In genomic region chr1:26705788-26706237, GRCh38 we compare ENCODE assay signal across 1 cellular context.
TF ChIP-seq lines count a peak whose summit lies in the region.

No MANE protein-coding gene starts in this region.

TF ChIP-seq in HEK293, 187 proteins besides CTCF, POLR2A, EP300 and RAD21 (continued from another document):
- no peak for TF ChIP-seq ELK4 (IDR thresholded peaks at IDR 0.05; ENCODE audit: borderline replicate concordance, low read depth, low read length)
- peak; percentile 82; the same call in 1 of the 2 replicates for TF ChIP-seq TRIM28 (IDR thresholded peaks at IDR 0.05; ENCODE audit: borderline replicate concordance, low read length)
- TF ChIP-seq ZNF211 (tag by site-specific recombination; IDR thresholded peaks at IDR 0.05; ENCODE audit: low read depth), result no peak
- TF ChIP-seq ZBTB17 (tag by site-specific recombination; IDR thresholded peaks at IDR 0.05), result peak; percentile 48
- no peak for TF ChIP-seq ZNF544 (tag by site-specific recombination; IDR thresholded peaks at IDR 0.05)
- TF ChIP-seq ZNF354C (tag by site-specific recombination; IDR thresholded peaks at IDR 0.05; ENCODE audit: borderline replicate concordance, low read depth), result no peak
- no peak for TF ChIP-seq ZNF133 (tag by site-specific recombination; IDR thresholded peaks at IDR 0.05)
- no peak for TF ChIP-seq ZNF48 (tag by site-specific recombination; IDR thresholded peaks at IDR 0.05)
- no peak for TF ChIP-seq YY2 (tag by site-specific recombination; IDR thresholded peaks at IDR 0.05)
- 0 out of 2 replicates have a peak, but pooled peaks have one; percentile 34 for TF ChIP-seq ZNF76 (tag by site-specific recombination; IDR thresholded peaks at IDR 0.05; ENCODE audit: borderline replicate concordance, low read depth)
- peak; percentile 74 for TF ChIP-seq ZNF660 (tag by site-specific recombination; IDR thresholded peaks at IDR 0.05)
- TF ChIP-seq ZNF560 (tag by site-specific recombination; IDR thresholded peaks at IDR 0.05; ENCODE audit: borderline replicate concordance), result no peak
- TF ChIP-seq ZBTB7A (tag by site-specific recombination; IDR thresholded peaks at IDR 0.05; ENCODE audit: low read depth), result no peak
- no peak for TF ChIP-seq ZNF202 (tag by site-specific recombination; IDR thresholded peaks at IDR 0.05; ENCODE audit: borderline replicate concordance)
- peak; percentile 90 for TF ChIP-seq ZSCAN16 (tag by site-specific recombination; IDR thresholded peaks at IDR 0.05)
- TF ChIP-seq, protein P1, sequence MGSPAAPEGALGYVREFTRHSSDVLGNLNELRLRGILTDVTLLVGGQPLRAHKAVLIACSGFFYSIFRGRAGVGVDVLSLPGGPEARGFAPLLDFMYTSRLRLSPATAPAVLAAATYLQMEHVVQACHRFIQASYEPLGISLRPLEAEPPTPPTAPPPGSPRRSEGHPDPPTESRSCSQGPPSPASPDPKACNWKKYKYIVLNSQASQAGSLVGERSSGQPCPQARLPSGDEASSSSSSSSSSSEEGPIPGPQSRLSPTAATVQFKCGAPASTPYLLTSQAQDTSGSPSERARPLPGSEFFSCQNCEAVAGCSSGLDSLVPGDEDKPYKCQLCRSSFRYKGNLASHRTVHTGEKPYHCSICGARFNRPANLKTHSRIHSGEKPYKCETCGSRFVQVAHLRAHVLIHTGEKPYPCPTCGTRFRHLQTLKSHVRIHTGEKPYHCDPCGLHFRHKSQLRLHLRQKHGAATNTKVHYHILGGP (tag by site-specific recombination; IDR thresholded peaks at IDR 0.05), result peak; percentile 93
- TF ChIP-seq ZNF274 (IDR thresholded peaks at IDR 0.05; ENCODE audit: low read length), result no peak
- no peak for TF ChIP-seq ZNF274 (tag by site-specific recombination; IDR thresholded peaks at IDR 0.05; ENCODE audit: borderline replicate concordance)
- no peak for TF ChIP-seq HOXC10 (CRISPR knock-in tag; IDR thresholded peaks at IDR 0.05)
- TF ChIP-seq ZXDB (tag by site-specific recombination; IDR thresholded peaks at IDR 0.05), result peak; percentile 88
- TF ChIP-seq ZNF394 (tag by site-specific recombination; IDR thresholded peaks at IDR 0.05; ENCODE audit: borderline replicate concordance), result 0 out of 2 replicates have a peak, but pooled peaks have one; percentile 27
- TF ChIP-seq KLF10 (tag by site-specific recombination; IDR thresholded peaks at IDR 0.05), result peak; percentile 82
- TF ChIP-seq ZNF791 (tag by site-specific recombination; IDR thresholded peaks at IDR 0.05), result no peak
- TF ChIP-seq OSR2 (tag by site-specific recombination; IDR thresholded peaks at IDR 0.05), result peak; percentile 97
- TF ChIP-seq ZNF221 (tag by site-specific recombination; IDR thresholded peaks at IDR 0.05; ENCODE audit: borderline replicate concordance), result no peak
- no peak for TF ChIP-seq TCF7L2 (IDR thresholded peaks at IDR 0.05; ENCODE audit: borderline replicate concordance, low read depth, low read length)
- TF ChIP-seq, protein P2, sequence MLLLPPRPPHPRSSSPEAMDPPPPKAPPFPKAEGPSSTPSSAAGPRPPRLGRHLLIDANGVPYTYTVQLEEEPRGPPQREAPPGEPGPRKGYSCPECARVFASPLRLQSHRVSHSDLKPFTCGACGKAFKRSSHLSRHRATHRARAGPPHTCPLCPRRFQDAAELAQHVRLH (tag by site-specific recombination; IDR thresholded peaks at IDR 0.05), result peak; percentile 49; the same call in 1 of the 2 replicates
- no peak for TF ChIP-seq ZBTB20 (tag by site-specific recombination; IDR thresholded peaks at IDR 0.05)
- no peak for TF ChIP-seq ZSCAN18 (tag by site-specific recombination; IDR thresholded peaks at IDR 0.05)
- peak; percentile 34 for TF ChIP-seq PRDM4 (tag by site-specific recombination; IDR thresholded peaks at IDR 0.05)
- peak; percentile 76 for TF ChIP-seq KLF8 (tag by site-specific recombination; IDR thresholded peaks at IDR 0.05)
- no peak for TF ChIP-seq ZNF398 (tag by site-specific recombination; IDR thresholded peaks at IDR 0.05)
- no peak for TF ChIP-seq ZNF148 (tag by site-specific recombination; IDR thresholded peaks at IDR 0.05; ENCODE audit: borderline replicate concordance)
- no peak for TF ChIP-seq ZNF138 (tag by site-specific recombination; IDR thresholded peaks at IDR 0.05; ENCODE audit: borderline replicate concordance)
- peak; percentile 66; the same call in 1 of the 2 replicates for TF ChIP-seq ZFP69B (tag by site-specific recombination; IDR thresholded peaks at IDR 0.05)
- no peak for TF ChIP-seq ZNF792 (tag by site-specific recombination; IDR thresholded peaks at IDR 0.05)
- TF ChIP-seq SCRT1 (tag by site-specific recombination; IDR thresholded peaks at IDR 0.05; ENCODE audit: borderline replicate concordance), result no peak
- 0 out of 2 replicates have a peak, but pooled peaks have one; percentile 11 for TF ChIP-seq ZNF184 (tag by site-specific recombination; IDR thresholded peaks at IDR 0.05)
- no peak; the same call in 1 of the 2 replicates for TF ChIP-seq ZNF324 (tag by site-specific recombination; IDR thresholded peaks at IDR 0.05)
- no peak for TF ChIP-seq GLI4 (tag by site-specific recombination; IDR thresholded peaks at IDR 0.05)
- no peak for TF ChIP-seq ZNF624 (tag by site-specific recombination; IDR thresholded peaks at IDR 0.05)
- TF ChIP-seq ZNF777 (tag by site-specific recombination; IDR thresholded peaks at IDR 0.05; ENCODE audit: borderline replicate concordance), result no peak
- no peak for TF ChIP-seq ZFP37 (tag by site-specific recombination; IDR thresholded peaks at IDR 0.05)
- no peak for TF ChIP-seq ZNF266 (tag by site-specific recombination; IDR thresholded peaks at IDR 0.05; ENCODE audit: low read depth)
- TF ChIP-seq ZNF391 (tag by site-specific recombination; IDR thresholded peaks at IDR 0.05; ENCODE audit: borderline replicate concordance, low read depth), result 0 out of 2 replicates have a peak, but pooled peaks have one; percentile 26
- TF ChIP-seq, protein P3, sequence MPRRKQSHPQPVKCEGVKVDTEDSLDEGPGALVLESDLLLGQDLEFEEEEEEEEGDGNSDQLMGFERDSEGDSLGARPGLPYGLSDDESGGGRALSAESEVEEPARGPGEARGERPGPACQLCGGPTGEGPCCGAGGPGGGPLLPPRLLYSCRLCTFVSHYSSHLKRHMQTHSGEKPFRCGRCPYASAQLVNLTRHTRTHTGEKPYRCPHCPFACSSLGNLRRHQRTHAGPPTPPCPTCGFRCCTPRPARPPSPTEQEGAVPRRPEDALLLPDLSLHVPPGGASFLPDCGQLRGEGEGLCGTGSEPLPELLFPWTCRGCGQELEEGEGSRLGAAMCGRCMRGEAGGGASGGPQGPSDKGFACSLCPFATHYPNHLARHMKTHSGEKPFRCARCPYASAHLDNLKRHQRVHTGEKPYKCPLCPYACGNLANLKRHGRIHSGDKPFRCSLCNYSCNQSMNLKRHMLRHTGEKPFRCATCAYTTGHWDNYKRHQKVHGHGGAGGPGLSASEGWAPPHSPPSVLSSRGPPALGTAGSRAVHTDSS (tag by site-specific recombination; IDR thresholded peaks at IDR 0.05), result no peak
- peak; percentile 80 for TF ChIP-seq TSHZ1 (tag by site-specific recombination; IDR thresholded peaks at IDR 0.05; ENCODE audit: borderline replicate concordance)
